8 cellular contexts compared by ENCODE assay signal in genomic region chr5:177303925-177304391, GRCh38. TPM values are rescaled to one million over a fixed set of nuclear protein-coding genes. Genes with fewer than 3 reads are reported as not detected.
DNase-seq lines count a peak whose midpoint lies in the region; ATAC-seq, FAIRE-seq and TF ChIP-seq lines count a peak whose summit lies in the region.

No MANE protein-coding gene starts in this region.

- H3K9me3 ChIP-seq in gastrocnemius medialis, result no peaks in the 10 kb centered on the region

- FAIRE-seq in H54 (lab: Jason Lieb, UNC), result no peak

- peaks cover 41 to 45% of the 10 kb centered on the region in 2 donors for H3K4me1 ChIP-seq in gastrocnemius medialis

- in situ Hi-C loops in gastrocnemius medialis (cut with MboI; ENCODE audit: low sequenced_read_pairs in 4 of 4), result loop anchor here in 1 of 4 donors (10.0 kb wide), 1 partner anchor 179 kb away; no protein-coding TSS in a partner anchor

- TF ChIP-seq CTCF in gastrocnemius medialis (IDR thresholded peaks at IDR 0.05 in 4 of 5, conservative IDR thresholded peaks at IDR 0.05 in 1 of 5), result no peak

- DNase-seq in activated CD4-positive, alpha-beta T cell treated with anti-CD3 and anti-CD28 coated beads, Interleukin-2, amount 50 U/mL, for 48 hours, result peak; percentile 25 to 37
- no peak for DNase-seq in activated CD4-positive, alpha-beta T cell treated with anti-CD3 and anti-CD28 coated beads, Interleukin-2, amount 50 U/mL, for 1 hour
- DNase-seq in T1000 (lab: John Stamatoyannopoulos, UW) (peak; percentile 10), glomerular visceral epithelial cell (ENCODE audit: extremely low spot score) (peak; percentile 26), gastrocnemius medialis (no peak), occipital lobe (lab: John Stamatoyannopoulos, UW) (no peak), H54 (ENCODE audit: insufficient read length, low spot score) (no peak)

- peak; percentile 9 to 11 for ATAC-seq in gastrocnemius medialis
- ATAC-seq in GM18511 (IDR thresholded peaks at IDR 0.05; ENCODE audit: unreplicated experiment), result no peak

- intact Hi-C loops in gastrocnemius medialis (cut with DNase I; ENCODE audit: low total_unique reads), result loop anchor here (2.0 to 5.0 kb wide), 3 partner anchors 47 to 189 kb away; partner anchors contain the start of genes LMAN2 and NSD1

- TF ChIP-seq POLR2A in gastrocnemius medialis (IDR thresholded peaks at IDR 0.05), result no peak
- no peak for TF ChIP-seq POLR2A in H54 (IDR thresholded peaks at IDR 0.05; ENCODE audit: low read depth, low read length)

- H3K36me3 ChIP-seq in gastrocnemius medialis, result peaks cover 0 to 22% of the 10 kb centered on the region in 2 donors

- no peaks in the 10 kb centered on the region for H3K27me3 ChIP-seq in gastrocnemius medialis

- H3K4me3 ChIP-seq in gastrocnemius medialis, result peak overlapping the region; percentile 84 to 99 (median 96)

- peak overlapping the region; percentile 83 to 95 (median 92) for H3K27ac ChIP-seq in gastrocnemius medialis

RNA-seq across cellular contexts. Expression of gene PRELID1, which starts 0.4 kb away (rescaled TPM):
- total RNA-seq in gastrocnemius medialis (10 to 100 TPM; 13.4 to 45.8 (median 28.2) TPM), occipital lobe (34.6 TPM)

RNA-seq across cellular contexts. Expression of gene RAB24, which starts 0.4 kb away (rescaled TPM):
- total RNA-seq in gastrocnemius medialis (10 to 100 TPM; 11.4 to 22.8 (median 14.5) TPM), occipital lobe (16.1 TPM)

RNA-seq across cellular contexts. Expression of gene MXD3, which starts 7.7 kb away (rescaled TPM):
- 1 to 10 TPM in 3 of 4 donors, under 1 TPM in 1; 0.90 to 7.8 (median 3.5) TPM for total RNA-seq in gastrocnemius medialis
- 4.4 TPM for total RNA-seq in occipital lobe

RNA-seq across cellular contexts. Expression of gene LMAN2, which starts 47.5 kb away (rescaled TPM):
- total RNA-seq in gastrocnemius medialis (100 to 1,000 TPM in 1 of 4 donors, 10 to 100 TPM in 3; 70.2 to 109 (median 86.6) TPM), occipital lobe (73.5 TPM)

RNA-seq across cellular contexts. Expression of gene RGS14, which starts 53.8 kb away (rescaled TPM):
- total RNA-seq in gastrocnemius medialis (10 to 100 TPM in 1 of 4 donors, 1 to 10 TPM in 3; 1.6 to 25.9 (median 5.0) TPM), occipital lobe (4.4 TPM)

Comparison
In these comparisons a context has a peak if more than half of its experiments do, and no peak if none do; other contexts are left out.
1. DNase-seq: peak in activated CD4-positive, alpha-beta T cell treated with anti-CD3 and anti-CD28 coated beads, Interleukin-2, amount 50 U/mL, for 48 hours (2 of 2), T1000 (single experiment) and glomerular visceral epithelial cell (single experiment); none in activated CD4-positive, alpha-beta T cell treated with anti-CD3 and anti-CD28 coated beads, Interleukin-2, amount 50 U/mL, for 1 hour (single experiment), gastrocnemius medialis (0 of 2), occipital lobe (single experiment) and H54 (single experiment).